14 cellular contexts compared by ENCODE assay signal in the genomic region with DNA sequence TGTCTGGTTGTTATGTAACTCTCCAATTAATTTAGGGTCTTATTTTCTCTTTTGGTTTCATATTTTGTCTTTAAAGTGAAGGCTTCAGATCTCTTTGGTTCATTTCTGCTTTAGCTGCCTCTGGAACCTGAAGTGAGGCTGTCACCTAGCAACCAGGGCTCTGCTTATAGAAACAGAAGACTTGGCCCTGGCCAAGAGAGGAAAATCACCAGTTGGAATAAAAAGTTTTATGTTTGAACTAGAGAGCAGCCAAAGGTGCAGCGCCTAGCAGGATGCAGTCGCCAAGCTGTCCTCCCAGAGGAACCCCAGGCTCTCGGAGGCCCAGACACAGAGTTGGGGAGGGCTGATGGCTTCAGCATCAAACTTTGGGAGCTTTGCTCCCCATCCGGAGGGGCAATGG. TPM values are rescaled to one million over a fixed set of nuclear protein-coding genes. Genes with fewer than 3 reads are reported as not detected.
DNase-seq lines count a peak whose midpoint lies in the region; ATAC-seq and TF ChIP-seq lines count a peak whose summit lies in the region.
"Had no signal": no experiment of that assay in that cellular context is flagged by ENCODE, and none has a peak within 500 bp of the region (broad histone marks: within the 10 kb centered on the region; RNA-seq: fewer than 3 reads in every experiment).

No MANE protein-coding gene starts in this region.

- intact Hi-C loops in ovary (cut with DNase I) = no loop called here

- no peaks in the 10 kb centered on the region for H3K27me3 ChIP-seq in ovary

- in situ Hi-C loops in GM13977 (cut with MboI; ENCODE audit: low pct_unique_long_range_greater_than_20kb, low sequenced_read_pairs, unreplicated experiment) = no loop called here

- peak overlapping the region in 5 of 6 donors; percentile 25 to 91 (median 90) for H3K27ac Mint-ChIP-seq in naive B cell
- H3K27ac Mint-ChIP-seq: activated T-helper 1 cell treated with anti-CD3 and anti-CD28 coated beads, Interleukin-12 subunit alpha, Interleukin-12 subunit beta, Interleukin-2, Interleukin-4 antibody, amounts not matched to agents 30 ng/mL and 10 ng/mL and 1 ng/mL, durations not matched to agents 14 hours and 24 hours and 36 hours had no signal

- no peak for TF ChIP-seq CTCF in GM13977 (IDR thresholded peaks at IDR 0.05; ENCODE audit: extremely low read depth, insufficient read depth, missing control alignments)
- TF ChIP-seq CTCF in ovary (IDR thresholded peaks at IDR 0.05) = no peak

- peak; percentile 29 for DNase-seq in GM13977 (ENCODE audit: low spot score)
- peak; percentile 15 for DNase-seq in NCI-H1092 (lab: John Stamatoyannopoulos, UW)
- peak; percentile 22 for DNase-seq in cerebellar cortex (ENCODE audit: low spot score)
- DNase-seq in naive B cell = peak; percentile 19
- DNase-seq in AG08395 (ENCODE audit: low spot score) = no peak
- DNase-seq in ovary = no peak
- DNase-seq in D341Med (ENCODE audit: low spot score) = no peak
- DNase-seq: NCI-H1436 had no signal

- no peaks in the 10 kb centered on the region for H3K4me1 ChIP-seq in ovary (ENCODE audit: insufficient read depth)

- H3K4me3 ChIP-seq in ovary = no peak overlapping the region

- 10 to 20% (median 18%) methylated on average over 4 of the region's 4 CpGs for WGBS in ovary, 3 donors

- H3K27me3 Mint-ChIP-seq in naive B cell = peaks cover 9 to 44% (median 17%) of the 10 kb centered on the region in 3 donors

- H3K9me3 ChIP-seq in ovary = no peaks in the 10 kb centered on the region

- no peaks in the 10 kb centered on the region for H3K36me3 ChIP-seq in ovary

- H3K36me3 Mint-ChIP-seq in naive B cell = peaks cover 6 to 7% of the 10 kb centered on the region in 2 donors

- H3K4me3 Mint-ChIP-seq in naive B cell = no peak overlapping the region
- H3K4me3 Mint-ChIP-seq: activated T-helper 1 cell treated with anti-CD3 and anti-CD28 coated beads, Interleukin-12 subunit alpha, Interleukin-12 subunit beta, Interleukin-2, Interleukin-4 antibody, amounts not matched to agents 30 ng/mL and 10 ng/mL and 1 ng/mL, durations not matched to agents 14 hours and 24 hours and 36 hours had no signal

- peaks cover 0 to 11% (median 0%) of the 10 kb centered on the region in 3 donors for H3K4me1 Mint-ChIP-seq in naive B cell

- no peak for TF ChIP-seq EP300 in ovary (IDR thresholded peaks at IDR 0.05)

- H3K27ac ChIP-seq in ovary = no peak overlapping the region

- ATAC-seq in naive B cell (ENCODE audit: low read depth in 2 of 2) (peak; percentile 90 to 93), HG02852 (IDR thresholded peaks at IDR 0.05; ENCODE audit: unreplicated experiment) (no peak)

- H3K9me3 Mint-ChIP-seq in naive B cell = peaks cover 3 to 17% (median 11%) of the 10 kb centered on the region in 7 donors

- no peak for TF ChIP-seq POLR2A in ovary (IDR thresholded peaks at IDR 0.05)

RNA-seq across cellular contexts. Expression of gene LYZL4, which starts 41.1 kb away (rescaled TPM):
- not detected for polyA plus RNA-seq in naive B cell (ENCODE audit: low read depth in 6 of 6)
- not detected for total RNA-seq in ovary
- polyA plus RNA-seq in ovary = not detected
- total RNA-seq: activated T-helper 1 cell treated with anti-CD3 and anti-CD28 coated beads, Interleukin-12 subunit alpha, Interleukin-12 subunit beta, Interleukin-2, Interleukin-4 antibody, amounts not matched to agents 30 ng/mL and 10 ng/mL and 1 ng/mL, durations not matched to agents 14 hours and 24 hours and 36 hours; endothelial cell of umbilical vein; mesenteric fat pad; T-helper 1 cell treated with Interleukin-12 subunit alpha and Interleukin-12 subunit beta and Interleukin-4 antibody, amounts not matched to agents 30 ng/mL and 1 ng/mL, for 36 hours; urinary bladder had no signal
- polyA plus RNA-seq: urinary bladder had no signal

Comparison
In these comparisons a context has a peak if more than half of its experiments do, and no peak if none do; other contexts are left out.
1. DNase-seq: peak in GM13977 (single experiment), NCI-H1092 (single experiment), cerebellar cortex (single experiment) and naive B cell (single experiment); none in AG08395 (single experiment), ovary (0 of 5) and D341Med (single experiment).